Comparison of ENCODE assay signal across 37 cellular contexts in the genomic region with DNA sequence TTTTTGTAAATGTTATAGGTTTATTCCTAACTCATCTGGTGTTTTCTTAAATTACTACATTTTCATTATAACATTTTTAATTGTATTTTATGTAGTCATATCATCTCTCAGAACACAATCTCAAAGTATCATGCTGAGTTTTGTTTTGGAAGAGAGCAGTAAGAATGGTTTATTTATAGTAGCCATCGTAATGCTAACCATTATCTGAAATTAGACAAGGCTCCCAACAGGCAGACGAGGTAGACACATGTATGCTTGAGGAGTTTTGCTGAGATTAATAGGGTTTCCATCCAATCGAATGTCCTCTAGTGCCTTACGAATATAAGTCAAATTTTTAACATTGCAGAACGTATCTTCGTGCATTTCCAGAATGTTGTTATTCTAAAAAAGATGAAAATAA. TPM values are rescaled to one million over a fixed set of nuclear protein-coding genes. Genes with fewer than 3 reads are reported as not detected.
"Had no signal": no experiment of that assay in that cellular context is flagged by ENCODE, and none has a peak within 500 bp of the region (broad histone marks: within the 10 kb centered on the region; RNA-seq: fewer than 3 reads in every experiment).

No MANE protein-coding gene starts in this region.

- H3K27me3 ChIP-seq: adrenal gland, body of pancreas, brain microvascular endothelial cell, breast epithelium had no signal

- H3K4me1 ChIP-seq: adrenal gland, body of pancreas, breast epithelium had no signal

- H3K9me3 ChIP-seq: body of pancreas, breast epithelium had no signal

- DNase-seq: activated B cell treated with CpG ODN at 0.5 μM for 24 hours; activated CD4-positive, alpha-beta memory T cell treated with anti-CD3 and anti-CD28 coated beads for 36 hours; activated CD4-positive, alpha-beta T cell treated with anti-CD3 and anti-CD28 coated beads for 4 hours; activated CD4-positive, alpha-beta T cell treated with anti-CD3 and anti-CD28 coated beads, Interleukin-2, amount 10 ng/mL, durations not matched to agents 24 days and 14 days; activated CD4-positive, alpha-beta T cell treated with anti-CD3 and anti-CD28 coated beads, Interleukin-2, amount 50 U/mL, for 1 hour; activated CD4-positive, alpha-beta T cell treated with anti-CD3 and anti-CD28 coated beads, Interleukin-2, amount 50 U/mL, for 4 hours; activated CD4-positive, CD25-positive, alpha-beta regulatory T cell treated with anti-CD3 and anti-CD28 coated beads, Interleukin-2, amount 50 U/mL, for 72 hours; activated CD8-positive, alpha-beta memory T cell treated with anti-CD3 and anti-CD28 coated beads, Interleukin-2, amount 50 U/mL, for 4 hours; activated CD8-positive, alpha-beta T cell treated with anti-CD3 and anti-CD28 coated beads for 36 hours; activated effector memory CD4-positive, alpha-beta T cell treated with anti-CD3 and anti-CD28 coated beads, Interleukin-2, amount 50 U/mL, for 16 hours; activated gamma-delta T cell treated with Interleukin-2 at 50 U/mL for 16 hours; activated naive CD4-positive, alpha-beta T cell; activated naive CD4-positive, alpha-beta T cell treated with anti-CD3 and anti-CD28 coated beads for 36 hours; activated naive CD4-positive, alpha-beta T cell treated with anti-CD3 and anti-CD28 coated beads, Interleukin-2, amount 50 U/mL, for 16 hours; activated naive CD8-positive, alpha-beta T cell treated with anti-CD3 and anti-CD28 coated beads for 36 hours; activated T-cell treated with anti-CD3 and anti-CD28 coated beads for 4 hours; activated T-cell treated with anti-CD3 and anti-CD28 coated beads, Interleukin-2, amount 50 U/mL, for 1 hour; activated T-cell treated with anti-CD3 and anti-CD28 coated beads, Interleukin-2, amount 50 U/mL, for 4 hours; activated T-cell treated with anti-CD3 and anti-CD28 coated beads, Interleukin-2, amount 50 U/mL, for 72 hours; adrenal gland; amniotic stem cell; aorta; body of pancreas; brain microvascular endothelial cell; central memory CD4-positive, alpha-beta T cell; T-helper 1 cell; T-helper 2 cell; T-helper 9 cell had no signal

- ATAC-seq: activated CD8-positive, alpha-beta T cell treated with anti-CD3 and anti-CD28 coated beads for 36 hours; activated naive CD4-positive, alpha-beta T cell treated with anti-CD3 and anti-CD28 coated beads, Interleukin-2, amount 50 U/mL, for 72 hours; activated T-cell treated with anti-CD3 and anti-CD28 coated beads, Interleukin-2, amount 50 U/mL, for 4 hours; activated T-cell treated with anti-CD3 and anti-CD28 coated beads, Interleukin-2, amount 50 U/mL, for 72 hours; activated T-helper 17 cell treated with anti-CD3 and anti-CD28 coated beads, Interleukin-2, amount 50 U/mL, for 72 hours; body of pancreas had no signal

- H3K36me3 ChIP-seq: adrenal gland, brain microvascular endothelial cell, breast epithelium had no signal

- H3K27ac ChIP-seq: adrenal gland, body of pancreas, brain microvascular endothelial cell, breast epithelium, VCaP had no signal

- H3K4me3 ChIP-seq: adrenal gland, body of pancreas, breast epithelium had no signal

RNA-seq across cellular contexts. Expression of a gene that starts 9.0 kb away (rescaled TPM):
- total RNA-seq: activated B cell treated with CpG ODN at 0.5 μM for 24 hours; activated CD4-positive, alpha-beta memory T cell treated with anti-CD3 and anti-CD28 coated beads for 36 hours; activated CD4-positive, alpha-beta T cell treated with anti-CD3 and anti-CD28 coated beads, Interleukin-2, amount 10 ng/mL, durations not matched to agents 24 days and 14 days; activated CD8-positive, alpha-beta memory T cell treated with anti-CD3 and anti-CD28 coated beads for 36 hours; activated CD8-positive, alpha-beta T cell treated with anti-CD3 and anti-CD28 coated beads for 36 hours; activated naive CD4-positive, alpha-beta T cell treated with anti-CD3 and anti-CD28 coated beads for 36 hours; activated naive CD4-positive, alpha-beta T cell treated with anti-CD3 and anti-CD28 coated beads, Interleukin-2, amount 50 U/mL, for 72 hours; activated naive CD8-positive, alpha-beta T cell treated with anti-CD3 and anti-CD28 coated beads for 36 hours; activated T-cell treated with anti-CD3 and anti-CD28 coated beads, Interleukin-2, amount 50 U/mL, for 4 hours; activated T-cell treated with anti-CD3 and anti-CD28 coated beads, Interleukin-2, amount 50 U/mL, for 72 hours; activated T-helper 1 cell treated with anti-CD3 and anti-CD28 coated beads, Interleukin-12 subunit alpha, Interleukin-12 subunit beta, Interleukin-2, Interleukin-4 antibody, amounts not matched to agents 30 ng/mL and 10 ng/mL and 1 ng/mL, durations not matched to agents 14 hours and 24 hours and 36 hours; activated T-helper 17 cell treated with anti-CD3 and anti-CD28 coated beads, Interleukin-2, amount 50 U/mL, for 72 hours; adrenal gland; aorta; astrocyte; body of pancreas; breast epithelium; cardiac septum; cerebellum had no signal
- polyA plus RNA-seq: adrenal gland, aorta had no signal

RNA-seq across cellular contexts. Expression of a gene that starts 40.8 kb away (rescaled TPM):
- total RNA-seq: activated B cell treated with CpG ODN at 0.5 μM for 24 hours; activated CD4-positive, alpha-beta memory T cell treated with anti-CD3 and anti-CD28 coated beads for 36 hours; activated CD4-positive, alpha-beta T cell treated with anti-CD3 and anti-CD28 coated beads, Interleukin-2, amount 10 ng/mL, durations not matched to agents 24 days and 14 days; activated CD8-positive, alpha-beta memory T cell treated with anti-CD3 and anti-CD28 coated beads for 36 hours; activated CD8-positive, alpha-beta T cell treated with anti-CD3 and anti-CD28 coated beads for 36 hours; activated naive CD4-positive, alpha-beta T cell treated with anti-CD3 and anti-CD28 coated beads for 36 hours; activated naive CD4-positive, alpha-beta T cell treated with anti-CD3 and anti-CD28 coated beads, Interleukin-2, amount 50 U/mL, for 72 hours; activated naive CD8-positive, alpha-beta T cell treated with anti-CD3 and anti-CD28 coated beads for 36 hours; activated T-cell treated with anti-CD3 and anti-CD28 coated beads, Interleukin-2, amount 50 U/mL, for 4 hours; activated T-cell treated with anti-CD3 and anti-CD28 coated beads, Interleukin-2, amount 50 U/mL, for 72 hours; activated T-helper 1 cell treated with anti-CD3 and anti-CD28 coated beads, Interleukin-12 subunit alpha, Interleukin-12 subunit beta, Interleukin-2, Interleukin-4 antibody, amounts not matched to agents 30 ng/mL and 10 ng/mL and 1 ng/mL, durations not matched to agents 14 hours and 24 hours and 36 hours; activated T-helper 17 cell treated with anti-CD3 and anti-CD28 coated beads, Interleukin-2, amount 50 U/mL, for 72 hours; aorta; body of pancreas; breast epithelium; cardiac septum; cerebellum had no signal
- polyA plus RNA-seq: adrenal gland had no signal
